1 cellular context compared by ENCODE assay signal in genomic region chr4:10093273-10093621, GRCh38.
TF ChIP-seq lines count a peak whose summit lies in the region.

No MANE protein-coding gene starts in this region.

TF ChIP-seq in endothelial cell of umbilical vein, 7 proteins besides CTCF, POLR2A, EP300 and RAD21:
- TF ChIP-seq POLR2AphosphoS5 (IDR thresholded peaks at IDR 0.05; ENCODE audit: insufficient read depth, low read depth, low read length) (no peak), MAX (IDR thresholded peaks at IDR 0.05; ENCODE audit: insufficient read depth, insufficient read length) (no peak), JUN (IDR thresholded peaks at IDR 0.05; ENCODE audit: borderline replicate concordance, insufficient read depth, insufficient read length, low read depth) (no peak), MYC (IDR thresholded peaks at IDR 0.05; ENCODE audit: low read depth, low read length) (no peak), FOS (IDR thresholded peaks at IDR 0.05; ENCODE audit: borderline replicate concordance, insufficient read depth, low read length) (no peak)
